Comparison of ENCODE assay signal across 21 cellular contexts in genomic region chr3:37465174-37465573, GRCh38. TPM values are rescaled to one million over a fixed set of nuclear protein-coding genes. Genes with fewer than 3 reads are reported as not detected.
DNase-seq lines count a peak whose midpoint lies in the region; ATAC-seq, FAIRE-seq and TF ChIP-seq lines count a peak whose summit lies in the region.
"Had no signal": no experiment of that assay in that cellular context is flagged by ENCODE, and none has a peak within 500 bp of the region (broad histone marks: within the 10 kb centered on the region; RNA-seq: fewer than 3 reads in every experiment).

No MANE protein-coding gene starts in this region.

- H3K4me1 Mint-ChIP-seq in GM23338: peaks cover 9% of the 10 kb centered on the region
- peaks cover 73% of the 10 kb centered on the region for H3K4me1 Mint-ChIP-seq in endothelial cell (ENCODE audit: unreplicated experiment)
- H3K4me1 Mint-ChIP-seq in activated CD8-positive, alpha-beta T cell treated with anti-CD3 and anti-CD28 coated beads, Interleukin-2, amount 10 ng/mL, durations not matched to agents 7 days and 5 days (ENCODE audit: low read depth): no peaks in the 10 kb centered on the region
- H3K4me1 Mint-ChIP-seq: CD14-positive monocyte; CD8-positive, alpha-beta memory T cell had no signal

- peaks cover 9% of the 10 kb centered on the region; the same call in 1 of the 3 replicates for H3K9me3 Mint-ChIP-seq in GM23338
- H3K9me3 Mint-ChIP-seq in endothelial cell (ENCODE audit: unreplicated experiment): no peaks in the 10 kb centered on the region
- no peaks in the 10 kb centered on the region for H3K9me3 Mint-ChIP-seq in activated CD8-positive, alpha-beta T cell treated with anti-CD3 and anti-CD28 coated beads, Interleukin-2, amount 10 ng/mL, durations not matched to agents 7 days and 5 days (ENCODE audit: insufficient read depth)
- H3K9me3 Mint-ChIP-seq: CD4-positive, alpha-beta T cell; HFFc6 had no signal

- H3K79me2 ChIP-seq in GM23338 (replicated peaks; ENCODE audit: insufficient read depth): no peaks in the 10 kb centered on the region

- H4K20me1 ChIP-seq in GM23338 (replicated peaks; ENCODE audit: insufficient read depth): no peaks in the 10 kb centered on the region

- no peaks in the 10 kb centered on the region for H3K4me1 ChIP-seq in GM23338 (ENCODE audit: insufficient read depth)

- TF ChIP-seq CTCF in GM23338 (conservative IDR thresholded peaks at IDR 0.05; ENCODE audit: low read depth in 2 of 2) (no peak), bronchial epithelial cell (IDR thresholded peaks at IDR 0.05; ENCODE audit: insufficient read depth, low read length, severe bottlenecking) (no peak), endothelial cell (IDR thresholded peaks at IDR 0.05; ENCODE audit: unreplicated experiment) (no peak)

- ATAC-seq in GM23338: peak; percentile 39; the same call in 2 of the 3 replicates
- ATAC-seq in activated CD8-positive, alpha-beta T cell treated with anti-CD3 and anti-CD28 coated beads, Interleukin-2, amount 10 ng/mL, durations not matched to agents 7 days and 5 days: no peak
- ATAC-seq: GM12878 had no signal

- H3K4me3 Mint-ChIP-seq in GM23338: no peak overlapping the region
- H3K4me3 Mint-ChIP-seq in endothelial cell (ENCODE audit: unreplicated experiment): no peak overlapping the region
- no peak overlapping the region for H3K4me3 Mint-ChIP-seq in activated CD8-positive, alpha-beta T cell treated with anti-CD3 and anti-CD28 coated beads, Interleukin-2, amount 10 ng/mL, durations not matched to agents 7 days and 5 days
- H3K4me3 Mint-ChIP-seq: CD14-positive monocyte; CD4-positive, alpha-beta T cell; CD8-positive, alpha-beta memory T cell; H9; HFFc6 had no signal

- H3K9me2 ChIP-seq in GM23338 (ENCODE audit: insufficient read depth): no peaks in the 10 kb centered on the region; the same call in 1 of the 2 replicates

- H3K27ac ChIP-seq in GM23338 (ENCODE audit: low read depth): no peak overlapping the region

- H3K27ac Mint-ChIP-seq in GM23338 (no peak overlapping the region), endothelial cell (ENCODE audit: unreplicated experiment) (peak overlapping the region; percentile 31)
- no peak overlapping the region for H3K27ac Mint-ChIP-seq in activated CD8-positive, alpha-beta T cell treated with anti-CD3 and anti-CD28 coated beads, Interleukin-2, amount 10 ng/mL, durations not matched to agents 7 days and 5 days
- H3K27ac Mint-ChIP-seq: CD14-positive monocyte; CD4-positive, alpha-beta T cell; CD8-positive, alpha-beta memory T cell; HFFc6 had no signal

- H3F3A ChIP-seq in GM23338 (replicated peaks; ENCODE audit: low read depth): no peaks in the 10 kb centered on the region

- H3K36me3 Mint-ChIP-seq in GM23338 (ENCODE audit: low read depth): peaks cover 3% of the 10 kb centered on the region; the same call in 2 of the 3 replicates
- peaks cover 32% of the 10 kb centered on the region for H3K36me3 Mint-ChIP-seq in endothelial cell (ENCODE audit: low read depth, unreplicated experiment)
- H3K36me3 Mint-ChIP-seq in activated CD8-positive, alpha-beta T cell treated with anti-CD3 and anti-CD28 coated beads, Interleukin-2, amount 10 ng/mL, durations not matched to agents 7 days and 5 days (ENCODE audit: low read depth): no peaks in the 10 kb centered on the region
- H3K36me3 Mint-ChIP-seq: CD8-positive, alpha-beta memory T cell had no signal

- FAIRE-seq in bronchial epithelial cell (lab: Jason Lieb, UNC): peak; percentile 23
- FAIRE-seq: D721Med, GM12878, GM19239 had no signal

- H3K4me2 ChIP-seq in GM23338: no peak overlapping the region

- CTCF ChIA-PET in activated CD8-positive, alpha-beta T cell treated with anti-CD3 and anti-CD28 coated beads, Interleukin-2, amount 10 ng/mL, durations not matched to agents 7 days and 5 days (lab: Charles Lee): no interaction called here

- DNase-seq in GM23338 (ENCODE audit: low spot score) (peak; percentile 24), bronchial epithelial cell (ENCODE audit: low read depth) (no peak), endothelial cell (ENCODE audit: low spot score) (no peak), NCI-H226 (no peak)
- DNase-seq in activated effector memory CD4-positive, alpha-beta T cell treated with Interleukin-2 at 50 U/mL for 16 hours: no peak
- DNase-seq in activated CD8-positive, alpha-beta T cell treated with anti-CD3 and anti-CD28 coated beads, Interleukin-2, amount 10 ng/mL, durations not matched to agents 7 days and 5 days: no peak
- DNase-seq in activated CD4-positive, CD25-positive, alpha-beta regulatory T cell treated with anti-CD3 and anti-CD28 coated beads, Interleukin-2, amount 50 U/mL, for 72 hours: no peak
- DNase-seq: CD4-positive, alpha-beta T cell; CD8-positive, alpha-beta memory T cell; DMS 273 treated with DMSO at 0.1 percent for 48 hours; DMS79; EL; GDM1; H9; HFFc6 had no signal

- H3K27me3 Mint-ChIP-seq in GM23338 (ENCODE audit: insufficient read depth, low read depth, poor library complexity) (peaks cover 8% of the 10 kb centered on the region), endothelial cell (ENCODE audit: unreplicated experiment) (peaks cover 5% of the 10 kb centered on the region)
- H3K27me3 Mint-ChIP-seq in activated CD8-positive, alpha-beta T cell treated with anti-CD3 and anti-CD28 coated beads, Interleukin-2, amount 10 ng/mL, durations not matched to agents 7 days and 5 days (ENCODE audit: low read depth): peaks cover 15% of the 10 kb centered on the region

- H3K4me3 ChIP-seq in GM23338 (no peak overlapping the region), bronchial epithelial cell (ENCODE audit: low read depth, low read length) (no peak overlapping the region)
- H3K4me3 ChIP-seq: GM12878 had no signal

- H3K36me3 ChIP-seq in GM23338 (ENCODE audit: insufficient read depth): no peaks in the 10 kb centered on the region
- H3K36me3 ChIP-seq in bronchial epithelial cell (ENCODE audit: control insufficient read depth, insufficient read depth, low read length): no peaks in the 10 kb centered on the region

- H3K27me3 ChIP-seq in GM23338 (ENCODE audit: insufficient read depth): no peaks in the 10 kb centered on the region
- peaks cover 5% of the 10 kb centered on the region for H3K27me3 ChIP-seq in bronchial epithelial cell (ENCODE audit: control insufficient read depth, insufficient read depth, low read length)

- POLR2A ChIA-PET in activated CD8-positive, alpha-beta T cell treated with anti-CD3 and anti-CD28 coated beads, Interleukin-2, amount 10 ng/mL, durations not matched to agents 7 days and 5 days (lab: Charles Lee): no interaction called here

- no peak overlapping the region for H2AFZ ChIP-seq in GM23338

TF ChIP-seq in GM23338, 12 proteins besides CTCF, POLR2A, EP300 and RAD21 (continues in another document):
- TF ChIP-seq JUNB (IDR thresholded peaks at IDR 0.05; ENCODE audit: unreplicated experiment) (no peak), EZH2phosphoT487 (IDR thresholded peaks at IDR 0.05; ENCODE audit: unreplicated experiment) (no peak), ETS1 (IDR thresholded peaks at IDR 0.05) (no peak)

RNA-seq across cellular contexts. Expression of gene ITGA9, which starts 13.2 kb away (rescaled TPM):
- 5.0 and 5.4 TPM in 2 replicates for total RNA-seq in GM23338 (2014; rRNA removed; shearing (Covaris generic))
- 0.94 and 0.99 TPM in 2 replicates for polyA plus RNA-seq in GM23338 (2016; fragmentation: Nextera tagmentation; extraction: Ambion mirVana)
- under 0.01 TPM in 1 of 2 replicates, not detected in the other for total RNA-seq in bronchial epithelial cell
- 212 TPM for total RNA-seq in endothelial cell (ENCODE audit: unreplicated experiment)
- total RNA-seq in activated CD8-positive, alpha-beta T cell treated with anti-CD3 and anti-CD28 coated beads, Interleukin-2, amount 10 ng/mL, durations not matched to agents 7 days and 5 days: not detected
- total RNA-seq: A172; CD4-positive, alpha-beta T cell; HFFc6 had no signal
- polyA plus RNA-seq: BJ; CD8-positive, alpha-beta memory T cell had no signal

Comparison
In these comparisons a context has a peak if more than half of its experiments do, and no peak if none do; other contexts are left out.
1. RNA of gene ITGA9, which starts 13.2 kb away (total RNA-seq): 212 TPM in endothelial cell (single experiment); 5.0 to 5.4 TPM in GM23338, not detected in activated CD8-positive, alpha-beta T cell treated with anti-CD3 and anti-CD28 coated beads, Interleukin-2, amount 10 ng/mL, durations not matched to agents 7 days and 5 days and under 0.01 TPM in bronchial epithelial cell; every median in the first group is over 10 times any median in the second.